ENCODE assay signal across 5 cellular contexts in genomic region chr7:128463345-128463744, GRCh38. TPM values are rescaled to one million over a fixed set of nuclear protein-coding genes. Genes with fewer than 3 reads are reported as not detected.
DNase-seq lines count a peak whose midpoint lies in the region; ATAC-seq, FAIRE-seq and TF ChIP-seq lines count a peak whose summit lies in the region.
"Not testable (repeated sequence)": the region's sequence is repeated elsewhere in the genome, so short reads cannot be mapped to it uniquely, and the experiment has no call there.

No MANE protein-coding gene starts in this region.

- not testable (repeated sequence) for H4K20me1 ChIP-seq in HepG2 (ENCODE audit: insufficient read depth, low read length)

- CTCF ChIA-PET in HepG2 (lab: Yijun Ruan, JAX; ENCODE audit: low intra/inter-chr PET ratio, low total read pairs): interaction anchor here (6.8 kb wide), 1 partner anchor 35 kb away, joined by 140 read pairs; no protein-coding TSS in a partner anchor

- POLR2A ChIA-PET in HepG2 (lab: Yijun Ruan, JAX): not testable (repeated sequence)

- TF ChIP-seq RAD21 in HepG2 (CRISPR knock-in tag; IDR thresholded peaks at IDR 0.05): not testable (repeated sequence)

- not testable (repeated sequence) for H3K27ac ChIP-seq in right cardiac atrium (ENCODE audit: low read length); kidney (ENCODE audit: low read depth in 2 of 2, low read length in 2 of 2); HepG2 (ENCODE audit: extremely low read length, insufficient read depth, low read length)

- not testable (repeated sequence) for TF ChIP-seq EP300 in HepG2 (IDR thresholded peaks at IDR 0.05; ENCODE audit: low read depth in 2 of 2, low read length in 2 of 2); HepG2 (CRISPR knock-in tag; IDR thresholded peaks at IDR 0.05; ENCODE audit: borderline replicate concordance)

- in situ Hi-C loops in HepG2 (cut with HindIII; ENCODE audit: extremely low pct_ligation_motif_present, low pct_unique_long_range_greater_than_20kb): not testable (repeated sequence)

- peak; percentile 42 for DNase-seq in activated CD8-positive, alpha-beta memory T cell treated with anti-CD3 and anti-CD28 coated beads for 24 hours
- DNase-seq in right cardiac atrium (peak in 2 of 3 donors; percentile 46 to 58), kidney (peak; percentile 61), left lobe of liver (ENCODE audit: low spot score) (peak; percentile 34)
- not testable (repeated sequence) for DNase-seq in HepG2 (ENCODE audit: low spot score)

- TF ChIP-seq CTCF in kidney (IDR thresholded peaks at IDR 0.05; ENCODE audit: borderline replicate concordance, extremely low read depth, insufficient read depth); HepG2 (CRISPR knock-in tag; IDR thresholded peaks at IDR 0.05): not testable (repeated sequence)

- TF ChIP-seq POLR2A in HepG2 (IDR thresholded peaks at IDR 0.05; ENCODE audit: insufficient read depth in 1 of 2, low read depth in 2 of 2, low read length in 2 of 2): not testable (repeated sequence)

- not testable (repeated sequence) for FAIRE-seq in kidney (lab: Jason Lieb, UNC); HepG2 (lab: Jason Lieb, UNC)

- not testable (repeated sequence) for H3K27me3 ChIP-seq in right cardiac atrium (ENCODE audit: control insufficient read depth, insufficient read depth); HepG2 (ENCODE audit: control insufficient read depth in 1 of 2, insufficient read depth in 2 of 2, low read length in 2 of 2)

- not testable (repeated sequence) for BruUV-seq in HepG2 (replicated peaks; lab: Mats Ljungman, UMichigan)

- WGBS in right cardiac atrium: 92% methylated on average over 30 of the region's 30 CpGs
- WGBS in HepG2 (ENCODE audit: low lambda C conversion rate): 95% methylated on average over 12 of the region's 30 CpGs

- H3K9me3 ChIP-seq in right cardiac atrium (ENCODE audit: control insufficient read depth, low read length); kidney (ENCODE audit: control insufficient read depth in 1 of 2, low read length in 2 of 2); HepG2 (ENCODE audit: low read length): not testable (repeated sequence)

- H3K4me1 ChIP-seq in right cardiac atrium (ENCODE audit: control insufficient read depth, insufficient read depth, low read length); kidney (ENCODE audit: control insufficient read depth in 1 of 2, insufficient read depth in 1 of 2, low read depth in 1 of 2, low read length in 2 of 2): not testable (repeated sequence)
- peaks cover 22% of the 10 kb centered on the region for H3K4me1 ChIP-seq in HepG2 (ENCODE audit: insufficient read depth, low read length)

- H3K4me3 ChIP-seq in right cardiac atrium (ENCODE audit: low read length); kidney (ENCODE audit: low read length in 2 of 2); HepG2 (replicated peaks in 1 of 3; ENCODE audit: insufficient read depth in 1 of 3, low read depth in 2 of 3, low read length in 3 of 3): not testable (repeated sequence)

- not testable (repeated sequence) for H3K79me2 ChIP-seq in HepG2 (ENCODE audit: insufficient read depth, low read length)

- H3K36me3 ChIP-seq in kidney (ENCODE audit: control insufficient read depth in 1 of 2, insufficient read depth in 2 of 2, low read length in 2 of 2); HepG2 (replicated peaks in 1 of 2; ENCODE audit: control insufficient read depth in 1 of 2, insufficient read depth in 2 of 2, low read length in 2 of 2): not testable (repeated sequence)

- not testable (repeated sequence) for ATAC-seq in right cardiac atrium, left lobe of liver, HepG2

- not testable (repeated sequence) for H3K9ac ChIP-seq in kidney (ENCODE audit: low read length in 2 of 2); HepG2 (ENCODE audit: insufficient read depth, low read depth, low read length)

- intact Hi-C loops in right cardiac atrium (cut with DNase I): loop anchor here in 1 of 4 donors (10.0 kb wide), 1 partner anchor 59 kb away; the partner anchor contains the start of gene IMPDH1
- intact Hi-C loops in kidney (cut with DNase I); HepG2 (cut with micrococcal nuclease; ENCODE audit: unreplicated experiment): not testable (repeated sequence)

- not testable (repeated sequence) for H3K4me2 ChIP-seq in HepG2 (ENCODE audit: low read depth, low read length)

- H2AFZ ChIP-seq in HepG2 (ENCODE audit: low read length): not testable (repeated sequence)

RNA-seq across cellular contexts. Expression of gene HILPDA, which starts 7.7 kb away (rescaled TPM):
- total RNA-seq in right cardiac atrium (10 to 100 TPM in 1 of 4 donors, 1 to 10 TPM in 3; 6.2 to 10.6 (median 6.6) TPM), kidney (10.3 TPM), left lobe of liver (3.8 TPM), HepG2 (2016; rRNA removed; fragmentation: Illumina TruSeq; extraction: Trizol) (8.6 and 11.1 TPM in 2 replicates)
- polyA plus RNA-seq in right cardiac atrium (8.3 TPM), kidney (ENCODE audit: insufficient read depth, low read depth, low replicate concordance) (7.2 TPM), HepG2 (2011; rRNA removed) (43.1 and 44.0 TPM in 2 replicates)
- total RNA-seq in HepG2 (2016; cell fraction: cytosol; rRNA removed; fragmentation: Illumina TruSeq; extraction: Trizol; ENCODE audit: low read depth): 5.5 and 6.1 TPM in 2 replicates
- total RNA-seq in HepG2 (2016; cell fraction: insoluble cytoplasmic fraction; rRNA removed; fragmentation: Illumina TruSeq; extraction: Trizol): 9.8 and 10.4 TPM in 2 replicates
- 9.5 and 9.7 TPM in 2 replicates for total RNA-seq in HepG2 (2016; cell fraction: membrane; rRNA removed; fragmentation: Illumina TruSeq; extraction: Trizol)
- total RNA-seq in HepG2 (2016; cell fraction: nucleus; rRNA removed; fragmentation: Illumina TruSeq; extraction: Trizol): 7.8 and 10.3 TPM in 2 replicates
- 32.3 and 32.9 TPM in 2 replicates for polyA plus RNA-seq in HepG2 (2011; cell fraction: cytosol; rRNA removed)
- 35.8 and 42.7 TPM in 2 replicates for polyA plus RNA-seq in HepG2 (2011; cell fraction: nucleus; rRNA removed)
- polyA plus RNA-seq in HepG2 (2012): 13.1 and 14.9 TPM in 2 replicates
- polyA plus RNA-seq in HepG2 (2016; cell fraction: cytosol; fragmentation: Illumina TruSeq; extraction: Trizol; ENCODE audit: low read depth): 2.2 and 3.3 TPM in 2 replicates
- 8.9 and 9.4 TPM in 2 replicates for polyA plus RNA-seq in HepG2 (2016; cell fraction: insoluble cytoplasmic fraction; fragmentation: Illumina TruSeq; extraction: Trizol; ENCODE audit: low read depth)
- 4.4 and 4.9 TPM in 2 replicates for polyA plus RNA-seq in HepG2 (2016; cell fraction: membrane; fragmentation: Illumina TruSeq; extraction: Trizol; ENCODE audit: low read depth)
- 10.1 and 10.3 TPM in 2 replicates for polyA plus RNA-seq in HepG2 (2016; cell fraction: nucleus; fragmentation: Illumina TruSeq; extraction: Trizol; ENCODE audit: insufficient read depth, low read depth)
- polyA minus RNA-seq in HepG2 (2011; rRNA and poly(A)+ RNA removed; ENCODE audit: low replicate concordance): 30.3 and 48.5 TPM in 2 replicates
- 12.9 and 14.9 TPM in 2 replicates for polyA minus RNA-seq in HepG2 (2011; cell fraction: cytosol; rRNA and poly(A)+ RNA removed)
- 12.4 and 27.1 TPM in 2 replicates for polyA minus RNA-seq in HepG2 (2011; cell fraction: nucleus; rRNA and poly(A)+ RNA removed)

RNA-seq across cellular contexts. Expression of gene METTL2B, which starts 13.2 kb away (rescaled TPM):
- 10 to 100 TPM; 17.6 to 23.1 (median 20.5) TPM for total RNA-seq in right cardiac atrium
- polyA plus RNA-seq in right cardiac atrium: 11.7 TPM
- total RNA-seq in kidney: 26.0 TPM
- 11.8 TPM for polyA plus RNA-seq in kidney (ENCODE audit: insufficient read depth, low read depth, low replicate concordance)
- total RNA-seq in left lobe of liver: 13.9 TPM
- 33.1 and 40.1 TPM in 2 replicates for total RNA-seq in HepG2 (2016; rRNA removed; fragmentation: Illumina TruSeq; extraction: Trizol)
- 6.7 and 7.5 TPM in 2 replicates for total RNA-seq in HepG2 (2016; cell fraction: cytosol; rRNA removed; fragmentation: Illumina TruSeq; extraction: Trizol; ENCODE audit: low read depth)
- 38.6 and 39.4 TPM in 2 replicates for total RNA-seq in HepG2 (2016; cell fraction: insoluble cytoplasmic fraction; rRNA removed; fragmentation: Illumina TruSeq; extraction: Trizol)
- total RNA-seq in HepG2 (2016; cell fraction: membrane; rRNA removed; fragmentation: Illumina TruSeq; extraction: Trizol): 10.1 and 11.9 TPM in 2 replicates
- 31.5 and 32.5 TPM in 2 replicates for total RNA-seq in HepG2 (2016; cell fraction: nucleus; rRNA removed; fragmentation: Illumina TruSeq; extraction: Trizol)
- polyA plus RNA-seq in HepG2 (2011; rRNA removed): 15.5 and 17.4 TPM in 2 replicates
- 8.4 and 12.3 TPM in 2 replicates for polyA plus RNA-seq in HepG2 (2011; cell fraction: cytosol; rRNA removed)
- 7.7 and 10.8 TPM in 2 replicates for polyA plus RNA-seq in HepG2 (2011; cell fraction: nucleus; rRNA removed)
- polyA plus RNA-seq in HepG2 (2012): 11.3 TPM in 2 replicates
- 4.4 and 5.8 TPM in 2 replicates for polyA plus RNA-seq in HepG2 (2016; cell fraction: cytosol; fragmentation: Illumina TruSeq; extraction: Trizol; ENCODE audit: low read depth)
- polyA plus RNA-seq in HepG2 (2016; cell fraction: insoluble cytoplasmic fraction; fragmentation: Illumina TruSeq; extraction: Trizol; ENCODE audit: low read depth): 26.3 and 32.1 TPM in 2 replicates
- polyA plus RNA-seq in HepG2 (2016; cell fraction: membrane; fragmentation: Illumina TruSeq; extraction: Trizol; ENCODE audit: low read depth): 5.4 and 10.5 TPM in 2 replicates
- 29.3 and 39.8 TPM in 2 replicates for polyA plus RNA-seq in HepG2 (2016; cell fraction: nucleus; fragmentation: Illumina TruSeq; extraction: Trizol; ENCODE audit: insufficient read depth, low read depth)
- 13.1 and 35.5 TPM in 2 replicates for polyA minus RNA-seq in HepG2 (2011; rRNA and poly(A)+ RNA removed; ENCODE audit: low replicate concordance)
- 10.6 and 11.3 TPM in 2 replicates for polyA minus RNA-seq in HepG2 (2011; cell fraction: cytosol; rRNA and poly(A)+ RNA removed)
- 36.1 and 39.4 TPM in 2 replicates for polyA minus RNA-seq in HepG2 (2011; cell fraction: nucleus; rRNA and poly(A)+ RNA removed)

RNA-seq across cellular contexts. Expression of gene IMPDH1, which starts 53.6 kb away (rescaled TPM):
- total RNA-seq in right cardiac atrium (10 to 100 TPM; 13.9 to 22.2 (median 16.2) TPM), kidney (40.3 TPM), left lobe of liver (3.5 TPM), HepG2 (2016; rRNA removed; fragmentation: Illumina TruSeq; extraction: Trizol) (18.4 and 22.8 TPM in 2 replicates)
- polyA plus RNA-seq in right cardiac atrium (13.8 TPM), kidney (ENCODE audit: insufficient read depth, low read depth, low replicate concordance) (20.9 TPM), HepG2 (2011; rRNA removed) (34.0 and 49.9 TPM in 2 replicates)
- 12.3 and 12.6 TPM in 2 replicates for total RNA-seq in HepG2 (2016; cell fraction: cytosol; rRNA removed; fragmentation: Illumina TruSeq; extraction: Trizol; ENCODE audit: low read depth)
- 15.4 and 23.8 TPM in 2 replicates for total RNA-seq in HepG2 (2016; cell fraction: insoluble cytoplasmic fraction; rRNA removed; fragmentation: Illumina TruSeq; extraction: Trizol)
- total RNA-seq in HepG2 (2016; cell fraction: membrane; rRNA removed; fragmentation: Illumina TruSeq; extraction: Trizol): 28.1 and 28.2 TPM in 2 replicates
- total RNA-seq in HepG2 (2016; cell fraction: nucleus; rRNA removed; fragmentation: Illumina TruSeq; extraction: Trizol): 12.6 and 19.2 TPM in 2 replicates
- polyA plus RNA-seq in HepG2 (2011; cell fraction: cytosol; rRNA removed): 31.4 and 37.8 TPM in 2 replicates
- polyA plus RNA-seq in HepG2 (2011; cell fraction: nucleus; rRNA removed): 92.2 and 93.4 TPM in 2 replicates
- 25.0 and 27.5 TPM in 2 replicates for polyA plus RNA-seq in HepG2 (2012)
- 18.4 and 18.5 TPM in 2 replicates for polyA plus RNA-seq in HepG2 (2016; cell fraction: cytosol; fragmentation: Illumina TruSeq; extraction: Trizol; ENCODE audit: low read depth)
- polyA plus RNA-seq in HepG2 (2016; cell fraction: insoluble cytoplasmic fraction; fragmentation: Illumina TruSeq; extraction: Trizol; ENCODE audit: low read depth): 20.6 and 24.8 TPM in 2 replicates
- polyA plus RNA-seq in HepG2 (2016; cell fraction: membrane; fragmentation: Illumina TruSeq; extraction: Trizol; ENCODE audit: low read depth): 26.7 and 29.0 TPM in 2 replicates
- polyA plus RNA-seq in HepG2 (2016; cell fraction: nucleus; fragmentation: Illumina TruSeq; extraction: Trizol; ENCODE audit: insufficient read depth, low read depth): 29.2 and 34.5 TPM in 2 replicates
- polyA minus RNA-seq in HepG2 (2011; rRNA and poly(A)+ RNA removed; ENCODE audit: low replicate concordance): 82.0 and 176 TPM in 2 replicates
- polyA minus RNA-seq in HepG2 (2011; cell fraction: cytosol; rRNA and poly(A)+ RNA removed): 19.3 and 30.8 TPM in 2 replicates
- 26.3 and 29.8 TPM in 2 replicates for polyA minus RNA-seq in HepG2 (2011; cell fraction: nucleus; rRNA and poly(A)+ RNA removed)
